In genomic region chr3:28286595-28286994, GRCh38 we compare ENCODE assay signal across 8 cellular contexts. TPM values are rescaled to one million over a fixed set of nuclear protein-coding genes. Genes with fewer than 3 reads are reported as not detected.
DNase-seq lines count a peak whose midpoint lies in the region; ATAC-seq, FAIRE-seq and TF ChIP-seq lines count a peak whose summit lies in the region.

No MANE protein-coding gene starts in this region.

- H3K79me2 ChIP-seq in MM.1S (ENCODE audit: low read length) = no peaks in the 10 kb centered on the region

- no peaks in the 10 kb centered on the region for H3K27me3 Mint-ChIP-seq in activated CD8-positive, alpha-beta T cell treated with anti-CD3 and anti-CD28 coated beads, Interleukin-2, amount 10 ng/mL, durations not matched to agents 7 days and 5 days (ENCODE audit: low read depth)
- H3K27me3 Mint-ChIP-seq in T-helper 2 cell treated with Interferon-gamma antibody and Interleukin-4, amounts not matched to agents 5 μg/mL and 100 μg/mL, for 36 hours (ENCODE audit: low read depth) = no peaks in the 10 kb centered on the region

- TF ChIP-seq POLR2A in A549 (IDR thresholded peaks at IDR 0.05; ENCODE audit: low read length) (no peak), stomach (IDR thresholded peaks at IDR 0.05) (no peak)

- peaks cover 3% of the 10 kb centered on the region for H3K4me1 Mint-ChIP-seq in activated CD8-positive, alpha-beta T cell treated with anti-CD3 and anti-CD28 coated beads, Interleukin-2, amount 10 ng/mL, durations not matched to agents 7 days and 5 days (ENCODE audit: low read depth)
- peaks cover 20% of the 10 kb centered on the region for H3K4me1 Mint-ChIP-seq in T-helper 2 cell treated with Interferon-gamma antibody and Interleukin-4, amounts not matched to agents 5 μg/mL and 100 μg/mL, for 36 hours (ENCODE audit: low read depth)

- H3K4me3 Mint-ChIP-seq in activated CD8-positive, alpha-beta T cell treated with anti-CD3 and anti-CD28 coated beads, Interleukin-2, amount 10 ng/mL, durations not matched to agents 7 days and 5 days = no peak overlapping the region
- no peak overlapping the region for H3K4me3 Mint-ChIP-seq in T-helper 2 cell treated with Interferon-gamma antibody and Interleukin-4, amounts not matched to agents 5 μg/mL and 100 μg/mL, for 36 hours

- H3K4me2 ChIP-seq in A549 = no peak overlapping the region
- H3K4me2 ChIP-seq in MM.1S (ENCODE audit: low read depth, low read length) = no peak overlapping the region

- TF ChIP-seq EP300 in A549 (IDR thresholded peaks at IDR 0.05) (no peak), stomach (IDR thresholded peaks at IDR 0.05) (no peak)

- H3K27ac ChIP-seq in A549 = no peak overlapping the region
- no peak overlapping the region for H3K27ac ChIP-seq in MM.1S (ENCODE audit: low read length)
- no peak overlapping the region for H3K27ac ChIP-seq in right atrium auricular region
- no peak overlapping the region for H3K27ac ChIP-seq in stomach

- peak; percentile 15 to 51 for DNase-seq in A549 (ENCODE audit: low read depth in 1 of 2, low spot score in 1 of 2)
- peak; percentile 37 for DNase-seq in GM12865 (ENCODE audit: low read depth)
- DNase-seq in HEK293T (ENCODE audit: extremely low spot score) = peak; percentile 24
- peak; percentile 41 for DNase-seq in MM.1S
- DNase-seq in activated CD8-positive, alpha-beta T cell treated with anti-CD3 and anti-CD28 coated beads, Interleukin-2, amount 10 ng/mL, durations not matched to agents 7 days and 5 days = no peak
- no peak for DNase-seq in right atrium auricular region (ENCODE audit: low spot score)
- no peak for DNase-seq in stomach
- no peak for DNase-seq in T-helper 2 cell treated with Interferon-gamma antibody and Interleukin-4, amounts not matched to agents 5 μg/mL and 100 μg/mL, for 36 hours (ENCODE audit: low spot score)

- no peak overlapping the region for H3K27ac Mint-ChIP-seq in activated CD8-positive, alpha-beta T cell treated with anti-CD3 and anti-CD28 coated beads, Interleukin-2, amount 10 ng/mL, durations not matched to agents 7 days and 5 days
- no peak overlapping the region for H3K27ac Mint-ChIP-seq in T-helper 2 cell treated with Interferon-gamma antibody and Interleukin-4, amounts not matched to agents 5 μg/mL and 100 μg/mL, for 36 hours

- H3K36me3 ChIP-seq in MM.1S (replicated peaks; ENCODE audit: insufficient read depth, low read length) (no peaks in the 10 kb centered on the region), right atrium auricular region (no peaks in the 10 kb centered on the region), stomach (peaks cover 0 to 7% (median 3%) of the 10 kb centered on the region in 4 donors)

- TF ChIP-seq CTCF in A549 (IDR thresholded peaks at IDR 0.05) = peak; percentile 62
- TF ChIP-seq CTCF in GM12865 (IDR thresholded peaks at IDR 0.05; ENCODE audit: insufficient read depth, low read depth, low read length, missing control alignments) = peak; percentile 42
- peak; percentile 52 for TF ChIP-seq CTCF in MM.1S (IDR thresholded peaks at IDR 0.05; ENCODE audit: low read length)
- peak; percentile 45 to 67 for TF ChIP-seq CTCF in right atrium auricular region (IDR thresholded peaks at IDR 0.05)
- TF ChIP-seq CTCF in stomach (IDR thresholded peaks at IDR 0.05) = peak in 5 of 7 experiments; percentile 37 to 56 (median 50)

- no peaks in the 10 kb centered on the region for H4K20me1 ChIP-seq in MM.1S (ENCODE audit: insufficient read depth, low read length)

- H3K9me2 ChIP-seq in MM.1S (replicated peaks; ENCODE audit: insufficient read depth, low read length) = no peaks in the 10 kb centered on the region

- H3F3A ChIP-seq in MM.1S (ENCODE audit: insufficient read depth, low read length) = no peaks in the 10 kb centered on the region

- POLR2A ChIA-PET in A549 (lab: Yijun Ruan, JAX) (interaction anchor here (1.7 kb wide), 1 partner anchor 565 kb away, joined by 11 read pairs; the partner anchor contains the start of gene EOMES), HEK293T (lab: Yijun Ruan, JAX) (no interaction called here)
- POLR2A ChIA-PET in activated CD8-positive, alpha-beta T cell treated with anti-CD3 and anti-CD28 coated beads, Interleukin-2, amount 10 ng/mL, durations not matched to agents 7 days and 5 days (lab: Charles Lee) = no interaction called here

- H3K36me3 Mint-ChIP-seq in activated CD8-positive, alpha-beta T cell treated with anti-CD3 and anti-CD28 coated beads, Interleukin-2, amount 10 ng/mL, durations not matched to agents 7 days and 5 days (ENCODE audit: low read depth) = peaks cover 13% of the 10 kb centered on the region
- H3K36me3 Mint-ChIP-seq in T-helper 2 cell treated with Interferon-gamma antibody and Interleukin-4, amounts not matched to agents 5 μg/mL and 100 μg/mL, for 36 hours (ENCODE audit: low read depth) = peaks cover 16% of the 10 kb centered on the region

- intact Hi-C loops in stomach (cut with DNase I; ENCODE audit: low total_unique reads) = no loop called here

- H3K27me3 ChIP-seq in MM.1S (replicated peaks; ENCODE audit: insufficient read depth, low read length) (no peaks in the 10 kb centered on the region), right atrium auricular region (no peaks in the 10 kb centered on the region), stomach (no peaks in the 10 kb centered on the region)

- peak; percentile 92 for FAIRE-seq in A549 (lab: Jason Lieb, UNC)

- CTCF ChIA-PET in A549 (lab: Yijun Ruan, JAX) = interaction anchor here (0.7 to 7.1 kb wide), 7 partner anchors 11 to 575 kb away, joined by 3 to 47 read pairs (median 4); partner anchors contain the start of gene EOMES
- CTCF ChIA-PET in HEK293T (lab: Yijun Ruan, JAX) = interaction anchor here (0.5 to 0.7 kb wide), 2 partner anchors 21 to 537 kb away, joined by 3 to 4 read pairs; no protein-coding TSS in a partner anchor
- CTCF ChIA-PET in activated CD8-positive, alpha-beta T cell treated with anti-CD3 and anti-CD28 coated beads, Interleukin-2, amount 10 ng/mL, durations not matched to agents 7 days and 5 days (lab: Charles Lee) = interaction anchor here (0.7 to 5.0 kb wide), 16 partner anchors 8 to 580 kb away, joined by 3 to 20 read pairs (median 4); partner anchors contain the start of genes CMC1 and EOMES

- H2AFZ ChIP-seq in MM.1S (ENCODE audit: low read length) = no peak overlapping the region

- peak; percentile 90 to 93; a peak in 5 of 6 replicates for ATAC-seq in A549
- ATAC-seq in activated CD8-positive, alpha-beta T cell treated with anti-CD3 and anti-CD28 coated beads, Interleukin-2, amount 10 ng/mL, durations not matched to agents 7 days and 5 days = peak; percentile 60

- no peaks in the 10 kb centered on the region for H3K9me3 ChIP-seq in A549
- no peaks in the 10 kb centered on the region for H3K9me3 ChIP-seq in MM.1S (replicated peaks; ENCODE audit: insufficient read depth, low read length)
- peaks cover 0 to 6% of the 10 kb centered on the region in 2 donors for H3K9me3 ChIP-seq in right atrium auricular region
- no peaks in the 10 kb centered on the region for H3K9me3 ChIP-seq in stomach

- TF ChIP-seq RAD21 in A549 (conservative IDR thresholded peaks at IDR 0.05 in 1 of 2, IDR thresholded peaks at IDR 0.05 in 1 of 2) = peak; percentile 65 to 68

- no peak overlapping the region for H3K9ac ChIP-seq in MM.1S (ENCODE audit: low read length)

- H3K4me3 ChIP-seq in A549 (no peak overlapping the region), GM12865 (ENCODE audit: low read depth, low read length) (no peak overlapping the region), MM.1S (ENCODE audit: low read length) (no peak overlapping the region), right atrium auricular region (no peak overlapping the region), stomach (no peak overlapping the region)

- H3K4me1 ChIP-seq in A549 (no peaks in the 10 kb centered on the region; the same call in 2 of the 3 replicates), MM.1S (ENCODE audit: low read length) (no peaks in the 10 kb centered on the region), right atrium auricular region (no peaks in the 10 kb centered on the region), stomach (peaks cover 0 to 12% (median 2%) of the 10 kb centered on the region in 4 donors)

- no peaks in the 10 kb centered on the region for H3K9me3 Mint-ChIP-seq in activated CD8-positive, alpha-beta T cell treated with anti-CD3 and anti-CD28 coated beads, Interleukin-2, amount 10 ng/mL, durations not matched to agents 7 days and 5 days (ENCODE audit: insufficient read depth)
- peaks cover 7% of the 10 kb centered on the region for H3K9me3 Mint-ChIP-seq in T-helper 2 cell treated with Interferon-gamma antibody and Interleukin-4, amounts not matched to agents 5 μg/mL and 100 μg/mL, for 36 hours

TF ChIP-seq in A549, 52 proteins besides CTCF, POLR2A, EP300 and RAD21 (continues in another document):
- no peak for TF ChIP-seq HES2 (IDR thresholded peaks at IDR 0.05)

TF ChIP-seq in HEK293T, 16 proteins besides CTCF, POLR2A, EP300 and RAD21:
- no peak for TF ChIP-seq SP1 (IDR thresholded peaks at IDR 0.05)

RNA-seq across cellular contexts. Expression of gene CMC1, which starts 45.2 kb away (rescaled TPM):
- 50.1 and 76.7 TPM in 2 replicates for polyA plus RNA-seq in A549 (2011; rRNA removed)
- 18.2 and 18.7 TPM in 2 replicates for polyA plus RNA-seq in A549 (2012; cell fraction: cytosol; rRNA removed)
- polyA plus RNA-seq in A549 (2012; cell fraction: nucleus; rRNA removed) = 9.0 and 9.1 TPM in 2 replicates
- polyA plus RNA-seq in A549 (2017; fragmentation: RNase III; extraction: RNeasy Plus Mini Kit Qiagen cat#74134 plus additional on column Dnase treatment) = 56.9 to 60.9 TPM (median 59.2 TPM) in 3 replicates
- polyA minus RNA-seq in A549 (2011; rRNA and poly(A)+ RNA removed) = 3.3 and 3.5 TPM in 2 replicates
- total RNA-seq in activated CD8-positive, alpha-beta T cell treated with anti-CD3 and anti-CD28 coated beads, Interleukin-2, amount 10 ng/mL, durations not matched to agents 7 days and 5 days = 10 to 100 TPM; 16.8 to 20.8 TPM
- 10 to 100 TPM; 27.4 to 41.8 TPM for total RNA-seq in right atrium auricular region
- total RNA-seq in stomach = 10 to 100 TPM in 4 of 5 donors, 1 to 10 TPM in 1; 9.6 to 93.4 (median 17.1) TPM
- polyA plus RNA-seq in stomach = 10 to 100 TPM; 38.2 to 50.0 (median 43.1) TPM

Comparison
In these comparisons a context has a peak if more than half of its experiments do, and no peak if none do; other contexts are left out.
1. DNase-seq: peak in A549 (2 of 2), GM12865 (single experiment), HEK293T (single experiment) and MM.1S (single experiment); none in activated CD8-positive, alpha-beta T cell treated with anti-CD3 and anti-CD28 coated beads, Interleukin-2, amount 10 ng/mL, durations not matched to agents 7 days and 5 days (single experiment), right atrium auricular region (single experiment), stomach (single experiment) and T-helper 2 cell treated with Interferon-gamma antibody and Interleukin-4, amounts not matched to agents 5 μg/mL and 100 μg/mL, for 36 hours (single experiment).
2. Peak in every context shown above with its lines, with median percentiles within 50 percentile points of each other: CTCF ChIP-seq.